1 cellular context compared by ENCODE assay signal in the genomic region with DNA sequence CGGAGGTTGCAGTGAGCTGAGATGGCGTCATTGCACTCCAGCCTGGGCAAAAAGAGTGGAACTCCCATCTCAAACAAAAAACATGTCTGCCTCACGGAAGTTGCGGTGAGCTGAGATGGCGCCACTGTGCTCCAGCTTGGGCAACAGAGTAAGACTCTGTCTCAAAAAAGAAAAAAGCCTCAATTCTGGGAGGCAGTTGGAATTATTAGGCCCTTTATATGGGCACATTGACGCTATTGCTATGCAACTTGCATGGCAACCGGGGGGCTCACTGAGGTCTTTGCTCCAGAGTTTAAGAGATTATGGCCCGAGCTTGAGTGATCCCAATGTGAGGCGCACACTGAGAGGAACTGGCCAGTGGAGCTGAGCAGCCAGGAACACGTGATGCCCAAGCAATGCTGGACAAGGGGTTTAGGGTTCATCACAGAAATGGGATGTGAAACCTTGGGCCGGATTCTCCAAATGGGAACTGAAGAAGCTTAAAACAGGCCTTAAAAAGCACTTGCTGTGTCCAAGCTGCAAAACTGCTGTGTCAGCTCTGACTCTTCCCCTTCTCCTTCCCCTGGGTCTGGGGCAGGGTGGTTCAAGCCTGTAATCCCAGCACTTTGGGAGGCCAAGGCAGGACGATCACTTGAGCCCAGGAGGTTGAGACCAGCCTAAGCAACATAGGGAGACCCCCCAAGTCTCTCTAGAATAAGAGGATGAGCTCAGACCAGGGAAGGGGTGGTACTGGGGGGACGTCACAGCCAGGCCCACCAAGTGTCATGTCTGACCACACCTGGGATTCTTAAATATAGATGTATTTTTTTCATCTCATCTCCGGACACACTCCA.
TF ChIP-seq lines count a peak whose summit lies in the region.

No MANE protein-coding gene starts in this region.

TF ChIP-seq in K562, 482 proteins besides CTCF, POLR2A, EP300 and RAD21 (continued from another document and continues in another):
- TF ChIP-seq, protein P1, sequence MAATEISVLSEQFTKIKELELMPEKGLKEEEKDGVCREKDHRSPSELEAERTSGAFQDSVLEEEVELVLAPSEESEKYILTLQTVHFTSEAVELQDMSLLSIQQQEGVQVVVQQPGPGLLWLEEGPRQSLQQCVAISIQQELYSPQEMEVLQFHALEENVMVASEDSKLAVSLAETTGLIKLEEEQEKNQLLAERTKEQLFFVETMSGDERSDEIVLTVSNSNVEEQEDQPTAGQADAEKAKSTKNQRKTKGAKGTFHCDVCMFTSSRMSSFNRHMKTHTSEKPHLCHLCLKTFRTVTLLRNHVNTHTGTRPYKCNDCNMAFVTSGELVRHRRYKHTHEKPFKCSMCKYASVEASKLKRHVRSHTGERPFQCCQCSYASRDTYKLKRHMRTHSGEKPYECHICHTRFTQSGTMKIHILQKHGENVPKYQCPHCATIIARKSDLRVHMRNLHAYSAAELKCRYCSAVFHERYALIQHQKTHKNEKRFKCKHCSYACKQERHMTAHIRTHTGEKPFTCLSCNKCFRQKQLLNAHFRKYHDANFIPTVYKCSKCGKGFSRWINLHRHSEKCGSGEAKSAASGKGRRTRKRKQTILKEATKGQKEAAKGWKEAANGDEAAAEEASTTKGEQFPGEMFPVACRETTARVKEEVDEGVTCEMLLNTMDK (IDR thresholded peaks at IDR 0.05; ENCODE audit: borderline replicate concordance, insufficient read depth, low read depth, low read length, poor library complexity, severe bottlenecking), result no peak
- TF ChIP-seq ZNF12 (CRISPR knock-in tag; IDR thresholded peaks at IDR 0.05) (no peak), EWSR1 (IDR thresholded peaks at IDR 0.05; ENCODE audit: borderline replicate concordance, low read depth, partially characterized antibody) (peak; percentile 93), SMARCB1 (IDR thresholded peaks at IDR 0.05; ENCODE audit: insufficient read length, low read depth) (no peak), CXXC5 (CRISPR knock-in tag; IDR thresholded peaks at IDR 0.05) (0 out of 2 replicates have a peak, but pooled peaks have one; percentile 22), HMG20A (CRISPR knock-in tag; conservative IDR thresholded peaks at IDR 0.05) (0 out of 2 replicates have a peak, but pooled peaks have one; percentile 39), SRF (CRISPR knock-in tag; IDR thresholded peaks at IDR 0.05) (peak; percentile 25 to 40; a peak in 2 of 4 replicates), FOXJ3 (CRISPR knock-in tag; IDR thresholded peaks at IDR 0.05) (no peak), MYNN (IDR thresholded peaks at IDR 0.05) (peak; percentile 75), MYNN (CRISPR knock-in tag; IDR thresholded peaks at IDR 0.05) (no peak), PRPF4 (IDR thresholded peaks at IDR 0.05; ENCODE audit: insufficient read depth, low read depth, low read length, poor library complexity, severe bottlenecking) (no peak), PHF20 (IDR thresholded peaks at IDR 0.05; ENCODE audit: partially characterized antibody) (no peak), FOXM1 (IDR thresholded peaks at IDR 0.05; ENCODE audit: low read depth) (no peak), FOXM1 (CRISPR knock-in tag; IDR thresholded peaks at IDR 0.05; ENCODE audit: low read depth) (no peak), POLR2G (IDR thresholded peaks at IDR 0.05; ENCODE audit: low read depth, low read length) (peak; percentile 73; the same call in 1 of the 2 replicates), ZNF384 (IDR thresholded peaks at IDR 0.05; ENCODE audit: low read depth, low read length) (no peak), ERF (CRISPR knock-in tag; IDR thresholded peaks at IDR 0.05) (peak; percentile 71), NFXL1 (CRISPR knock-in tag; IDR thresholded peaks at IDR 0.05) (peak; percentile 77; the same call in 1 of the 2 replicates), SMARCE1 (IDR thresholded peaks at IDR 0.05) (no peak), DACH1 (IDR thresholded peaks at IDR 0.05; ENCODE audit: partially characterized antibody) (no peak), ETS2 (tag; IDR thresholded peaks at IDR 0.05; ENCODE audit: borderline replicate concordance, poor library complexity, severe bottlenecking) (no peak), PHB2 (IDR thresholded peaks at IDR 0.05; ENCODE audit: low read depth) (no peak), ZNF175 (CRISPR knock-in tag; IDR thresholded peaks at IDR 0.05; ENCODE audit: low read depth) (no peak), ZNF695 (CRISPR knock-in tag; IDR thresholded peaks at IDR 0.05) (peak; percentile 50; the same call in 1 of the 2 replicates), GTF2E2 (tag; IDR thresholded peaks at IDR 0.05) (no peak), HDAC8 (tag; IDR thresholded peaks at IDR 0.05) (no peak), POLR2AphosphoS5 (IDR thresholded peaks at IDR 0.05; ENCODE audit: control insufficient read depth, insufficient read depth, low read depth, low read length) (peak; percentile 87), EHMT2 (IDR thresholded peaks at IDR 0.05) (0 out of 2 replicates have a peak, but pooled peaks have one; percentile 15), ZSCAN29 (IDR thresholded peaks at IDR 0.05) (no peak; the same call in 1 of the 2 replicates), ESRRB (CRISPR knock-in tag; IDR thresholded peaks at IDR 0.05; ENCODE audit: borderline replicate concordance) (0 out of 2 replicates have a peak, but pooled peaks have one; percentile 19), ESRRA (IDR thresholded peaks at IDR 0.05; ENCODE audit: borderline replicate concordance, low read depth) (no peak), SP1 (CRISPR knock-in tag; IDR thresholded peaks at IDR 0.05) (peak; percentile 44)
- TF ChIP-seq, protein P2, sequence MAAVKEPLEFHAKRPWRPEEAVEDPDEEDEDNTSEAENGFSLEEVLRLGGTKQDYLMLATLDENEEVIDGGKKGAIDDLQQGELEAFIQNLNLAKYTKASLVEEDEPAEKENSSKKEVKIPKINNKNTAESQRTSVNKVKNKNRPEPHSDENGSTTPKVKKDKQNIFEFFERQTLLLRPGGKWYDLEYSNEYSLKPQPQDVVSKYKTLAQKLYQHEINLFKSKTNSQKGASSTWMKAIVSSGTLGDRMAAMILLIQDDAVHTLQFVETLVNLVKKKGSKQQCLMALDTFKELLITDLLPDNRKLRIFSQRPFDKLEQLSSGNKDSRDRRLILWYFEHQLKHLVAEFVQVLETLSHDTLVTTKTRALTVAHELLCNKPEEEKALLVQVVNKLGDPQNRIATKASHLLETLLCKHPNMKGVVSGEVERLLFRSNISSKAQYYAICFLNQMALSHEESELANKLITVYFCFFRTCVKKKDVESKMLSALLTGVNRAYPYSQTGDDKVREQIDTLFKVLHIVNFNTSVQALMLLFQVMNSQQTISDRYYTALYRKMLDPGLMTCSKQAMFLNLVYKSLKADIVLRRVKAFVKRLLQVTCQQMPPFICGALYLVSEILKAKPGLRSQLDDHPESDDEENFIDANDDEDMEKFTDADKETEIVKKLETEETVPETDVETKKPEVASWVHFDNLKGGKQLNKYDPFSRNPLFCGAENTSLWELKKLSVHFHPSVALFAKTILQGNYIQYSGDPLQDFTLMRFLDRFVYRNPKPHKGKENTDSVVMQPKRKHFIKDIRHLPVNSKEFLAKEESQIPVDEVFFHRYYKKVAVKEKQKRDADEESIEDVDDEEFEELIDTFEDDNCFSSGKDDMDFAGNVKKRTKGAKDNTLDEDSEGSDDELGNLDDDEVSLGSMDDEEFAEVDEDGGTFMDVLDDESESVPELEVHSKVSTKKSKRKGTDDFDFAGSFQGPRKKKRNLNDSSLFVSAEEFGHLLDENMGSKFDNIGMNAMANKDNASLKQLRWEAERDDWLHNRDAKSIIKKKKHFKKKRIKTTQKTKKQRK (IDR thresholded peaks at IDR 0.05; ENCODE audit: borderline replicate concordance, low read depth, low read length), result no peak
- TF ChIP-seq, protein P3, sequence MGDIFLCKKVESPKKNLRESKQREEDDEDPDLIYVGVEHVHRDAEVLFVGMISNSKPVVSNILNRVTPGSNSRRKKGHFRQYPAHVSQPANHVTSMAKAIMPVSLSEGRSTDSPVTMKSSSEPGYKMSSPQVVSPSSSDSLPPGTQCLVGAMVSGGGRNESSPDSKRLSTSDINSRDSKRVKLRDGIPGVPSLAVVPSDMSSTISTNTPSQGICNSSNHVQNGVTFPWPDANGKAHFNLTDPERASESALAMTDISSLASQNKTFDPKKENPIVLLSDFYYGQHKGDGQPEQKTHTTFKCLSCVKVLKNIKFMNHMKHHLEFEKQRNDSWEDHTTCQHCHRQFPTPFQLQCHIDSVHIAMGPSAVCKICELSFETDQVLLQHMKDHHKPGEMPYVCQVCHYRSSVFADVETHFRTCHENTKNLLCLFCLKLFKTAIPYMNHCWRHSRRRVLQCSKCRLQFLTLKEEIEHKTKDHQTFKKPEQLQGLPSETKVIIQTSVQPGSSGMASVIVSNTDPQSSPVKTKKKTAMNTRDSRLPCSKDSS (IDR thresholded peaks at IDR 0.05; ENCODE audit: low read depth, partially characterized antibody), result no peak
- TF ChIP-seq, protein P4, sequence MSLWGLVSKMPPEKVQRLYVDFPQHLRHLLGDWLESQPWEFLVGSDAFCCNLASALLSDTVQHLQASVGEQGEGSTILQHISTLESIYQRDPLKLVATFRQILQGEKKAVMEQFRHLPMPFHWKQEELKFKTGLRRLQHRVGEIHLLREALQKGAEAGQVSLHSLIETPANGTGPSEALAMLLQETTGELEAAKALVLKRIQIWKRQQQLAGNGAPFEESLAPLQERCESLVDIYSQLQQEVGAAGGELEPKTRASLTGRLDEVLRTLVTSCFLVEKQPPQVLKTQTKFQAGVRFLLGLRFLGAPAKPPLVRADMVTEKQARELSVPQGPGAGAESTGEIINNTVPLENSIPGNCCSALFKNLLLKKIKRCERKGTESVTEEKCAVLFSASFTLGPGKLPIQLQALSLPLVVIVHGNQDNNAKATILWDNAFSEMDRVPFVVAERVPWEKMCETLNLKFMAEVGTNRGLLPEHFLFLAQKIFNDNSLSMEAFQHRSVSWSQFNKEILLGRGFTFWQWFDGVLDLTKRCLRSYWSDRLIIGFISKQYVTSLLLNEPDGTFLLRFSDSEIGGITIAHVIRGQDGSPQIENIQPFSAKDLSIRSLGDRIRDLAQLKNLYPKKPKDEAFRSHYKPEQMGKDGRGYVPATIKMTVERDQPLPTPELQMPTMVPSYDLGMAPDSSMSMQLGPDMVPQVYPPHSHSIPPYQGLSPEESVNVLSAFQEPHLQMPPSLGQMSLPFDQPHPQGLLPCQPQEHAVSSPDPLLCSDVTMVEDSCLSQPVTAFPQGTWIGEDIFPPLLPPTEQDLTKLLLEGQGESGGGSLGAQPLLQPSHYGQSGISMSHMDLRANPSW (CRISPR knock-in tag; IDR thresholded peaks at IDR 0.05), result peak; percentile 74; the same call in 1 of the 2 replicates
- TF ChIP-seq, protein P5, sequence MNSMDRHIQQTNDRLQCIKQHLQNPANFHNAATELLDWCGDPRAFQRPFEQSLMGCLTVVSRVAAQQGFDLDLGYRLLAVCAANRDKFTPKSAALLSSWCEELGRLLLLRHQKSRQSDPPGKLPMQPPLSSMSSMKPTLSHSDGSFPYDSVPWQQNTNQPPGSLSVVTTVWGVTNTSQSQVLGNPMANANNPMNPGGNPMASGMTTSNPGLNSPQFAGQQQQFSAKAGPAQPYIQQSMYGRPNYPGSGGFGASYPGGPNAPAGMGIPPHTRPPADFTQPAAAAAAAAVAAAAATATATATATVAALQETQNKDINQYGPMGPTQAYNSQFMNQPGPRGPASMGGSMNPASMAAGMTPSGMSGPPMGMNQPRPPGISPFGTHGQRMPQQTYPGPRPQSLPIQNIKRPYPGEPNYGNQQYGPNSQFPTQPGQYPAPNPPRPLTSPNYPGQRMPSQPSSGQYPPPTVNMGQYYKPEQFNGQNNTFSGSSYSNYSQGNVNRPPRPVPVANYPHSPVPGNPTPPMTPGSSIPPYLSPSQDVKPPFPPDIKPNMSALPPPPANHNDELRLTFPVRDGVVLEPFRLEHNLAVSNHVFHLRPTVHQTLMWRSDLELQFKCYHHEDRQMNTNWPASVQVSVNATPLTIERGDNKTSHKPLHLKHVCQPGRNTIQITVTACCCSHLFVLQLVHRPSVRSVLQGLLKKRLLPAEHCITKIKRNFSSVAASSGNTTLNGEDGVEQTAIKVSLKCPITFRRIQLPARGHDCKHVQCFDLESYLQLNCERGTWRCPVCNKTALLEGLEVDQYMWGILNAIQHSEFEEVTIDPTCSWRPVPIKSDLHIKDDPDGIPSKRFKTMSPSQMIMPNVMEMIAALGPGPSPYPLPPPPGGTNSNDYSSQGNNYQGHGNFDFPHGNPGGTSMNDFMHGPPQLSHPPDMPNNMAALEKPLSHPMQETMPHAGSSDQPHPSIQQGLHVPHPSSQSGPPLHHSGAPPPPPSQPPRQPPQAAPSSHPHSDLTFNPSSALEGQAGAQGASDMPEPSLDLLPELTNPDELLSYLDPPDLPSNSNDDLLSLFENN (IDR thresholded peaks at IDR 0.05; ENCODE audit: low read depth in 2 of 2, low read length in 2 of 2), result peak in 1 of 2 experiments; percentile 59; a peak in 1 of 4 replicates
- TF ChIP-seq, protein P6, sequence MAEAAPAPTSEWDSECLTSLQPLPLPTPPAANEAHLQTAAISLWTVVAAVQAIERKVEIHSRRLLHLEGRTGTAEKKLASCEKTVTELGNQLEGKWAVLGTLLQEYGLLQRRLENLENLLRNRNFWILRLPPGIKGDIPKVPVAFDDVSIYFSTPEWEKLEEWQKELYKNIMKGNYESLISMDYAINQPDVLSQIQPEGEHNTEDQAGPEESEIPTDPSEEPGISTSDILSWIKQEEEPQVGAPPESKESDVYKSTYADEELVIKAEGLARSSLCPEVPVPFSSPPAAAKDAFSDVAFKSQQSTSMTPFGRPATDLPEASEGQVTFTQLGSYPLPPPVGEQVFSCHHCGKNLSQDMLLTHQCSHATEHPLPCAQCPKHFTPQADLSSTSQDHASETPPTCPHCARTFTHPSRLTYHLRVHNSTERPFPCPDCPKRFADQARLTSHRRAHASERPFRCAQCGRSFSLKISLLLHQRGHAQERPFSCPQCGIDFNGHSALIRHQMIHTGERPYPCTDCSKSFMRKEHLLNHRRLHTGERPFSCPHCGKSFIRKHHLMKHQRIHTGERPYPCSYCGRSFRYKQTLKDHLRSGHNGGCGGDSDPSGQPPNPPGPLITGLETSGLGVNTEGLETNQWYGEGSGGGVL (CRISPR knock-in tag; IDR thresholded peaks at IDR 0.05), result no peak
- TF ChIP-seq, protein P7, sequence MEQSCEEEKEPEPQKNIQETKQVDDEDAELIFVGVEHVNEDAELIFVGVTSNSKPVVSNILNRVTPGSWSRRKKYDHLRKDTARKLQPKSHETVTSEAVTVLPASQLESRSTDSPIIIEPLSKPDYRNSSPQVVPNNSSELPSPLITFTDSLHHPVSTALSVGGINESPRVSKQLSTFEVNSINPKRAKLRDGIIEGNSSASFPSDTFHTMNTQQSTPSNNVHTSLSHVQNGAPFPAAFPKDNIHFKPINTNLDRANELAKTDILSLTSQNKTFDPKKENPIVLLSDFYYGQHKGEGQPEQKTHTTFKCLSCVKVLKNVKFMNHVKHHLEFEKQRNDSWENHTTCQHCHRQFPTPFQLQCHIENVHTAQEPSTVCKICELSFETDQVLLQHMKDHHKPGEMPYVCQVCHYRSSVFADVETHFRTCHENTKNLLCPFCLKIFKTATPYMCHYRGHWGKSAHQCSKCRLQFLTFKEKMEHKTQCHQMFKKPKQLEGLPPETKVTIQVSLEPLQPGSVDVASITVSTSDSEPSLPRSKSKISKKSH (CRISPR knock-in tag; IDR thresholded peaks at IDR 0.05), result peak; percentile 22; the same call in 1 of the 2 replicates
- TF ChIP-seq, protein P8, sequence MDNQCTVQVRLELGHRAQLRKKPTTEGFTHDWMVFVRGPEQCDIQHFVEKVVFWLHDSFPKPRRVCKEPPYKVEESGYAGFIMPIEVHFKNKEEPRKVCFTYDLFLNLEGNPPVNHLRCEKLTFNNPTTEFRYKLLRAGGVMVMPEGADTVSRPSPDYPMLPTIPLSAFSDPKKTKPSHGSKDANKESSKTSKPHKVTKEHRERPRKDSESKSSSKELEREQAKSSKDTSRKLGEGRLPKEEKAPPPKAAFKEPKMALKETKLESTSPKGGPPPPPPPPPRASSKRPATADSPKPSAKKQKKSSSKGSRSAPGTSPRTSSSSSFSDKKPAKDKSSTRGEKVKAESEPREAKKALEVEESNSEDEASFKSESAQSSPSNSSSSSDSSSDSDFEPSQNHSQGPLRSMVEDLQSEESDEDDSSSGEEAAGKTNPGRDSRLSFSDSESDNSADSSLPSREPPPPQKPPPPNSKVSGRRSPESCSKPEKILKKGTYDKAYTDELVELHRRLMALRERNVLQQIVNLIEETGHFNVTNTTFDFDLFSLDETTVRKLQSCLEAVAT (IDR thresholded peaks at IDR 0.05), result peak; percentile 46 to 73; a peak in 2 of 4 replicates
